Comparison of ENCODE assay signal across 8 cellular contexts in genomic region chr7:102434039-102434481, GRCh38. TPM values are rescaled to one million over a fixed set of nuclear protein-coding genes. Genes with fewer than 3 reads are reported as not detected.
DNase-seq lines count a peak whose midpoint lies in the region; ATAC-seq and TF ChIP-seq lines count a peak whose summit lies in the region.

No MANE protein-coding gene starts in this region.

- H3K27me3 Mint-ChIP-seq in GM23338 (ENCODE audit: insufficient read depth, low read depth, poor library complexity): peaks cover 17% of the 10 kb centered on the region
- no peaks in the 10 kb centered on the region for H3K27me3 Mint-ChIP-seq in endodermal cell (ENCODE audit: insufficient read depth)

- H3K36me3 ChIP-seq in GM23338 (ENCODE audit: insufficient read depth): no peaks in the 10 kb centered on the region
- no peaks in the 10 kb centered on the region for H3K36me3 ChIP-seq in endodermal cell (ENCODE audit: control insufficient read depth, insufficient read depth, low read length)
- H3K36me3 ChIP-seq in neuronal stem cell (replicated peaks in 1 of 2; ENCODE audit: control insufficient read depth in 2 of 2, insufficient read depth in 2 of 2, low read length in 2 of 2): peaks cover 5 to 33% of the 10 kb centered on the region in 2 donors

- H3K9me3 ChIP-seq in endodermal cell (ENCODE audit: control insufficient read depth, low read length) (no peaks in the 10 kb centered on the region), neuronal stem cell (replicated peaks in 1 of 2; ENCODE audit: control insufficient read depth in 2 of 2, insufficient read depth in 1 of 2, low read depth in 1 of 2, low read length in 2 of 2) (no peaks in the 10 kb centered on the region)

- H3K27ac Mint-ChIP-seq in GM23338 (no peak overlapping the region; the same call in 1 of the 2 replicates), endodermal cell (no peak overlapping the region)

- H3K27me3 ChIP-seq in GM23338 (ENCODE audit: insufficient read depth): no peaks in the 10 kb centered on the region
- no peaks in the 10 kb centered on the region for H3K27me3 ChIP-seq in endodermal cell (ENCODE audit: control insufficient read depth, insufficient read depth, low read length, poor library complexity, severe bottlenecking)
- no peaks in the 10 kb centered on the region for H3K27me3 ChIP-seq in neuronal stem cell (ENCODE audit: control insufficient read depth in 3 of 3, insufficient read depth in 3 of 3, low read depth in 1 of 3, low read length in 3 of 3)

- H3K9me2 ChIP-seq in GM23338 (ENCODE audit: insufficient read depth): no peaks in the 10 kb centered on the region

- H4K91ac ChIP-seq in neuronal stem cell (ENCODE audit: low read depth, low read length, poor library complexity): no peak overlapping the region

- H3K27ac ChIP-seq in GM23338 (ENCODE audit: low read depth) (no peak overlapping the region), RWPE1 (peak overlapping the region; percentile 89), endodermal cell (ENCODE audit: low read depth, low read length) (no peak overlapping the region), neuronal stem cell (replicated peaks; ENCODE audit: low read length) (no peak overlapping the region)

- H3K4me1 ChIP-seq in GM23338 (ENCODE audit: insufficient read depth) (peaks cover 26% of the 10 kb centered on the region), endodermal cell (ENCODE audit: control insufficient read depth, insufficient read depth, low read length) (no peaks in the 10 kb centered on the region), neuronal stem cell (ENCODE audit: control insufficient read depth in 2 of 2, insufficient read depth in 1 of 2, low read depth in 1 of 2, low read length in 2 of 2) (peaks cover 8 to 21% of the 10 kb centered on the region in 2 donors)

- H3K9ac ChIP-seq in endodermal cell (ENCODE audit: extremely low read depth, low read length, poor library complexity, severe bottlenecking) (peak overlapping the region; percentile 60), neuronal stem cell (ENCODE audit: low read depth, low read length, poor library complexity) (peak overlapping the region; percentile 83)

- 53 to 70% methylated on average over 3 to 9 of the region's 9 CpGs for WGBS in endodermal cell (ENCODE audit: insufficient coverage in 1 of 2, insufficient read length in 1 of 2), 2 experiments
- no CpG with 5 or more reads among the region's 9 CpGs for WGBS in neuronal stem cell (ENCODE audit: extremely low coverage in 2 of 2, insufficient read length in 2 of 2, insufficient replicate concordance in 1 of 2), 2 donors

- no peak overlapping the region for H2BK120ac ChIP-seq in neuronal stem cell (ENCODE audit: low read depth, low read length)

- H3K4me2 ChIP-seq in GM23338 (peak overlapping the region; percentile 81), neuronal stem cell (ENCODE audit: insufficient read depth, low read length, poor library complexity, severe bottlenecking) (peak overlapping the region; percentile 73)

- no peak overlapping the region for H3K4ac ChIP-seq in neuronal stem cell (ENCODE audit: low read length)

- no peak overlapping the region for H2BK12ac ChIP-seq in neuronal stem cell (ENCODE audit: low read length)

- H3K23ac ChIP-seq in neuronal stem cell (ENCODE audit: low read depth, low read length, poor library complexity): peak overlapping the region; percentile 63

- H2AK5ac ChIP-seq in neuronal stem cell (ENCODE audit: low read depth, low read length): peak overlapping the region; percentile 77

- peak overlapping the region; percentile 6 for H2BK15ac ChIP-seq in neuronal stem cell (ENCODE audit: low read length)

- peak overlapping the region; percentile 87 for H2BK5ac ChIP-seq in neuronal stem cell (ENCODE audit: low read length)

- DNase-seq in GM23338 (ENCODE audit: low spot score) (no peak), RWPE1 (ENCODE audit: low spot score) (no peak), endodermal cell (peak; percentile 58), neuronal stem cell (ENCODE audit: low spot score) (no peak), NCI-H187 treated with DMSO at 0.1 percent for 48 hours (lab: John Stamatoyannopoulos, UW) (no peak), foreskin melanocyte (no peak)
- DNase-seq in stimulated activated CD8-positive, alpha-beta memory T cell treated with anti-CD3 and anti-CD28 coated beads, Interleukin-4, amount 100 ng/mL, for 48 hours: no peak

- ATAC-seq in GM23338 (peak; percentile 13), GM19324 (IDR thresholded peaks at IDR 0.05; ENCODE audit: low FRiP score, unreplicated experiment) (no peak)

- H3K4me3 ChIP-seq in GM23338 (peak overlapping the region; percentile 85), endodermal cell (ENCODE audit: low read length) (peak overlapping the region; percentile 84), neuronal stem cell (ENCODE audit: low read length in 2 of 2) (peak overlapping the region; percentile 89 to 97)

- CTCF ChIA-PET in RWPE1 (lab: Yijun Ruan, JAX): interaction anchor here (0.6 kb wide), 1 partner anchor 18 kb away, joined by 3 read pairs; no protein-coding TSS in a partner anchor

- H3K4me1 Mint-ChIP-seq in GM23338: peaks cover 29% of the 10 kb centered on the region
- H3K4me1 Mint-ChIP-seq in endodermal cell: peaks cover 14% of the 10 kb centered on the region

- H3K36me3 Mint-ChIP-seq in GM23338 (ENCODE audit: low read depth) (peaks cover 4% of the 10 kb centered on the region), endodermal cell (ENCODE audit: low read depth) (peaks cover 13% of the 10 kb centered on the region)

- H3K9me3 Mint-ChIP-seq in GM23338 (no peaks in the 10 kb centered on the region), endodermal cell (no peaks in the 10 kb centered on the region)

- POLR2A ChIA-PET in RWPE1 (lab: Yijun Ruan, JAX; ENCODE audit: low non-redundant PET): interaction anchor here (0.7 kb wide), 1 partner anchor 39 kb away, joined by 3 read pairs; no protein-coding TSS in a partner anchor

- H4K20me1 ChIP-seq in GM23338 (replicated peaks; ENCODE audit: insufficient read depth): no peaks in the 10 kb centered on the region

- no peak overlapping the region for H4K8ac ChIP-seq in neuronal stem cell (ENCODE audit: low read depth, low read length)

- no peaks in the 10 kb centered on the region; the same call in 1 of the 2 replicates for H3F3A ChIP-seq in GM23338 (replicated peaks; ENCODE audit: low read depth)

- H3K14ac ChIP-seq in neuronal stem cell (ENCODE audit: low read length): no peak overlapping the region

- 0 out of 2 replicates have a peak, but pooled peaks cover 7% of the 10 kb centered on the region for H3K79me2 ChIP-seq in GM23338 (replicated peaks; ENCODE audit: insufficient read depth)

- peaks cover 13% of the 10 kb centered on the region for H3K79me1 ChIP-seq in neuronal stem cell (ENCODE audit: low read depth, low read length)

- H2AFZ ChIP-seq in GM23338: no peak overlapping the region
- peak overlapping the region; percentile 97 for H2AFZ ChIP-seq in neuronal stem cell (ENCODE audit: low read length)

- TF ChIP-seq CTCF in GM23338 (conservative IDR thresholded peaks at IDR 0.05; ENCODE audit: low read depth in 2 of 2): no peak
- no peak for TF ChIP-seq CTCF in RWPE1 (conservative IDR thresholded peaks at IDR 0.05; ENCODE audit: low read depth)
- TF ChIP-seq CTCF in endodermal cell (conservative IDR thresholded peaks at IDR 0.05): no peak

- no peak overlapping the region for H3K18ac ChIP-seq in neuronal stem cell (ENCODE audit: low read length)

- H3K4me3 Mint-ChIP-seq in GM23338 (peak overlapping the region; percentile 80), endodermal cell (peak overlapping the region; percentile 66)

TF ChIP-seq in GM23338, 12 proteins besides CTCF, POLR2A, EP300 and RAD21 (continues in another document):
- TF ChIP-seq ZNF114 (CRISPR knock-in tag; IDR thresholded peaks at IDR 0.05) (no peak), NANOG (IDR thresholded peaks at IDR 0.05; ENCODE audit: borderline replicate concordance) (no peak), EZH2phosphoT487 (IDR thresholded peaks at IDR 0.05; ENCODE audit: unreplicated experiment) (no peak), POLR2AphosphoS5 (IDR thresholded peaks at IDR 0.05; ENCODE audit: low read depth) (no peak)

RNA-seq across cellular contexts. Expression of gene ORAI2, which starts 0.7 kb away (rescaled TPM):
- total RNA-seq in GM23338 (2014; rRNA removed; shearing (Covaris generic)): 21.7 and 33.8 TPM in 2 replicates
- polyA plus RNA-seq in GM23338 (2016; fragmentation: Nextera tagmentation; extraction: Ambion mirVana): 6.6 and 8.6 TPM in 2 replicates
- 10 to 100 TPM; 24.3 to 26.1 TPM for total RNA-seq in endodermal cell
- polyA plus RNA-seq in endodermal cell (2013, experiment 1 of 2): 27.6 TPM
- 28.1 TPM for polyA plus RNA-seq in endodermal cell (2013, experiment 2 of 2)
- 31.9 TPM for polyA plus RNA-seq in neuronal stem cell (2013, experiment 1 of 2)
- 32.2 TPM for polyA plus RNA-seq in neuronal stem cell (2013, experiment 2 of 2)

RNA-seq across cellular contexts. Expression of gene ALKBH4, which starts 30.6 kb away (rescaled TPM):
- 31.0 and 45.0 TPM in 2 replicates for total RNA-seq in GM23338 (2014; rRNA removed; shearing (Covaris generic))
- polyA plus RNA-seq in GM23338 (2016; fragmentation: Nextera tagmentation; extraction: Ambion mirVana): 17.7 and 20.0 TPM in 2 replicates
- total RNA-seq in endodermal cell: 10 to 100 TPM; 16.2 to 17.2 TPM
- polyA plus RNA-seq in endodermal cell (2013, experiment 1 of 2): 10.3 TPM
- 10.9 TPM for polyA plus RNA-seq in endodermal cell (2013, experiment 2 of 2)
- polyA plus RNA-seq in neuronal stem cell (2013, experiment 1 of 2): 13.2 TPM
- polyA plus RNA-seq in neuronal stem cell (2013, experiment 2 of 2): 13.2 TPM

RNA-seq across cellular contexts. Expression of gene LRWD1, which starts 30.7 kb away (rescaled TPM):
- total RNA-seq in GM23338 (2014; rRNA removed; shearing (Covaris generic)): 43.3 and 55.2 TPM in 2 replicates
- 24.0 and 28.1 TPM in 2 replicates for polyA plus RNA-seq in GM23338 (2016; fragmentation: Nextera tagmentation; extraction: Ambion mirVana)
- 10 to 100 TPM; 30.9 to 43.5 TPM for total RNA-seq in endodermal cell
- 21.3 TPM for polyA plus RNA-seq in endodermal cell (2013, experiment 1 of 2)
- polyA plus RNA-seq in endodermal cell (2013, experiment 2 of 2): 22.8 TPM
- polyA plus RNA-seq in neuronal stem cell (2013, experiment 1 of 2): 11.0 TPM
- polyA plus RNA-seq in neuronal stem cell (2013, experiment 2 of 2): 11.6 TPM

RNA-seq across cellular contexts. Expression of gene PRKRIP1, which starts 37.9 kb away (rescaled TPM):
- total RNA-seq in GM23338 (2014; rRNA removed; shearing (Covaris generic)): 25.4 and 29.1 TPM in 2 replicates
- 24.8 and 25.5 TPM in 2 replicates for polyA plus RNA-seq in GM23338 (2016; fragmentation: Nextera tagmentation; extraction: Ambion mirVana)
- total RNA-seq in endodermal cell: 10 to 100 TPM; 30.3 to 35.0 TPM
- polyA plus RNA-seq in endodermal cell (2013, experiment 1 of 2): 34.9 TPM
- 29.8 TPM for polyA plus RNA-seq in endodermal cell (2013, experiment 2 of 2)
- polyA plus RNA-seq in neuronal stem cell (2013, experiment 1 of 2): 23.3 TPM
- 21.4 TPM for polyA plus RNA-seq in neuronal stem cell (2013, experiment 2 of 2)

RNA-seq across cellular contexts. Expression of gene POLR2J, which starts 44.7 kb away (rescaled TPM):
- total RNA-seq in GM23338 (2014; rRNA removed; shearing (Covaris generic)): 32.2 and 39.0 TPM in 2 replicates
- polyA plus RNA-seq in GM23338 (2016; fragmentation: Nextera tagmentation; extraction: Ambion mirVana): 167 and 190 TPM in 2 replicates
- total RNA-seq in endodermal cell: 10 to 100 TPM; 48.6 to 59.0 TPM
- polyA plus RNA-seq in endodermal cell (2013, experiment 1 of 2): 81.5 TPM
- polyA plus RNA-seq in endodermal cell (2013, experiment 2 of 2): 71.7 TPM
- polyA plus RNA-seq in neuronal stem cell (2013, experiment 1 of 2): 136 TPM
- polyA plus RNA-seq in neuronal stem cell (2013, experiment 2 of 2): 136 TPM
